In genomic region chr10:87864497-87865059, GRCh38 we compare ENCODE assay signal across 8 cellular contexts. TPM values are rescaled to one million over a fixed set of nuclear protein-coding genes. Genes with fewer than 3 reads are reported as not detected.
DNase-seq lines count a peak whose midpoint lies in the region; ATAC-seq, FAIRE-seq and TF ChIP-seq lines count a peak whose summit lies in the region.

No MANE protein-coding gene starts in this region.

- WGBS in HepG2 (ENCODE audit: low lambda C conversion rate): under 1% methylated on average over 16 of the region's 16 CpGs
- 0 to 1% methylated on average over 16 of the region's 16 CpGs for WGBS in thyroid gland, 2 donors

- no peaks in the 10 kb centered on the region for H3K27me3 Mint-ChIP-seq in CD4-positive, alpha-beta T cell

- no peak overlapping the region for H2AFZ ChIP-seq in HepG2 (ENCODE audit: low read length)

- peak overlapping the region; percentile 8 for H3K27ac ChIP-seq in CD4-positive, alpha-beta T cell (ENCODE audit: low read depth, low read length)
- peak overlapping the region; percentile 98 for H3K27ac ChIP-seq in KOPT-K1 (ENCODE audit: low read depth, low read length, poor library complexity, severe bottlenecking)
- peak overlapping the region; percentile 92 to 100 for H3K27ac ChIP-seq in ascending aorta
- peak overlapping the region; percentile 88 for H3K27ac ChIP-seq in HepG2 (ENCODE audit: extremely low read length, insufficient read depth, low read length)
- peak overlapping the region; percentile 93 to 99 (median 99) for H3K27ac ChIP-seq in thyroid gland

- H3K9me3 ChIP-seq in CD4-positive, alpha-beta T cell (ENCODE audit: control insufficient read depth, low read length): no peaks in the 10 kb centered on the region
- H3K9me3 ChIP-seq in KOPT-K1 (ENCODE audit: insufficient read depth, low read length, poor library complexity, severe bottlenecking): no peaks in the 10 kb centered on the region
- H3K9me3 ChIP-seq in ascending aorta: no peaks in the 10 kb centered on the region
- no peaks in the 10 kb centered on the region for H3K9me3 ChIP-seq in HepG2 (ENCODE audit: low read length)
- H3K9me3 ChIP-seq in thyroid gland: no peaks in the 10 kb centered on the region

- H3K4me3 ChIP-seq in ascending aorta (peak overlapping the region; percentile 100), HepG2 (replicated peaks in 1 of 3; ENCODE audit: insufficient read depth in 1 of 3, low read depth in 2 of 3, low read length in 3 of 3) (peak overlapping the region; percentile 65 to 94 (median 80)), thyroid gland (replicated peaks in 1 of 3) (peak overlapping the region; percentile 62 to 86 (median 65))

- H3K36me3 ChIP-seq in KOPT-K1 (ENCODE audit: insufficient read depth, low read length) (peaks cover 39% of the 10 kb centered on the region), ascending aorta (no peaks in the 10 kb centered on the region), HepG2 (replicated peaks in 1 of 2; ENCODE audit: control insufficient read depth in 1 of 2, insufficient read depth in 2 of 2, low read length in 2 of 2) (no peaks in the 10 kb centered on the region), thyroid gland (no peaks in the 10 kb centered on the region)

- ATAC-seq in CD4-positive, alpha-beta T cell (ENCODE audit: poor library complexity): no peak
- ATAC-seq in HepG2 (no peak), HG02885 (IDR thresholded peaks at IDR 0.05; ENCODE audit: poor library complexity, unreplicated experiment) (no peak)

- H3K4me1 ChIP-seq in ascending aorta (peaks cover 0 to 11% of the 10 kb centered on the region in 2 donors), HepG2 (ENCODE audit: insufficient read depth, low read length) (peaks cover 31% of the 10 kb centered on the region), thyroid gland (peaks cover 11 to 14% of the 10 kb centered on the region in 2 donors)

- no peak for FAIRE-seq in HepG2 (lab: Jason Lieb, UNC)

- no peak for DNase-seq in CD4-positive, alpha-beta T cell
- no peak for DNase-seq in ascending aorta (ENCODE audit: low spot score in 2 of 2)
- no peak for DNase-seq in HepG2 (ENCODE audit: low spot score)
- DNase-seq in thyroid gland: no peak
- no peak for DNase-seq in epidermal melanocyte (ENCODE audit: insufficient read length, low spot score)
- DNase-seq in HK-2 (ENCODE audit: unreplicated experiment): no peak

- H3K4me2 ChIP-seq in HepG2 (ENCODE audit: low read depth, low read length): peak overlapping the region; percentile 76

- no peaks in the 10 kb centered on the region for H3K9me3 Mint-ChIP-seq in CD4-positive, alpha-beta T cell

- TF ChIP-seq POLR2A in HepG2 (IDR thresholded peaks at IDR 0.05; ENCODE audit: insufficient read depth in 1 of 2, low read depth in 2 of 2, low read length in 2 of 2): no peak
- no peak for TF ChIP-seq POLR2A in thyroid gland (IDR thresholded peaks at IDR 0.05)

- CTCF ChIA-PET in CD4-positive, alpha-beta T cell (lab: Charles Lee): interaction anchor here (3.6 kb wide), 1 partner anchor 46 kb away, joined by 13 read pairs; the partner anchor contains the start of gene ATAD1
- CTCF ChIA-PET in HepG2 (lab: Yijun Ruan, JAX; ENCODE audit: low intra/inter-chr PET ratio, low total read pairs): no interaction called here

- TF ChIP-seq EP300 in HepG2 (IDR thresholded peaks at IDR 0.05; ENCODE audit: low read depth in 2 of 2, low read length in 2 of 2): no peak
- no peak for TF ChIP-seq EP300 in HepG2 (CRISPR knock-in tag; IDR thresholded peaks at IDR 0.05; ENCODE audit: borderline replicate concordance)

- peaks cover 45% of the 10 kb centered on the region for H3K36me3 Mint-ChIP-seq in CD4-positive, alpha-beta T cell (ENCODE audit: low read depth)

- TF ChIP-seq CTCF in CD4-positive, alpha-beta T cell (IDR thresholded peaks at IDR 0.05): no peak
- TF ChIP-seq CTCF in ascending aorta (IDR thresholded peaks at IDR 0.05): no peak
- no peak for TF ChIP-seq CTCF in HepG2 (CRISPR knock-in tag; IDR thresholded peaks at IDR 0.05)
- no peak for TF ChIP-seq CTCF in thyroid gland (IDR thresholded peaks at IDR 0.05)

- H3K4me3 Mint-ChIP-seq in CD4-positive, alpha-beta T cell: peak overlapping the region; percentile 96

- H3K27ac Mint-ChIP-seq in CD4-positive, alpha-beta T cell: peak overlapping the region; percentile 88

- intact Hi-C loops in CD4-positive, alpha-beta T cell (cut with DNase I, micrococcal nuclease): loop anchor here (1.0 to 10.0 kb wide), 7 partner anchors 10 to 950 kb away; partner anchors contain the start of gene ATAD1 (in 1 of the 2)
- intact Hi-C loops in ascending aorta (cut with DNase I) (loop anchor here (5.0 kb wide), 5 partner anchors 33 to 378 kb away; no protein-coding TSS in a partner anchor), HepG2 (cut with micrococcal nuclease; ENCODE audit: unreplicated experiment) (no loop called here), thyroid gland (cut with DNase I) (loop anchor here (5.0 to 10.0 kb wide), 2 partner anchors 250 to 523 kb away; no protein-coding TSS in a partner anchor)

- peaks cover 65% of the 10 kb centered on the region for H3K4me1 Mint-ChIP-seq in CD4-positive, alpha-beta T cell (ENCODE audit: low read depth)

- in situ Hi-C loops in HepG2 (cut with HindIII; ENCODE audit: extremely low pct_ligation_motif_present, low pct_unique_long_range_greater_than_20kb): loop anchor here (5.0 kb wide), 2 partner anchors 248 to 523 kb away; no protein-coding TSS in a partner anchor

- peak overlapping the region; percentile 82 for H3K9ac ChIP-seq in HepG2 (ENCODE audit: insufficient read depth, low read depth, low read length)

- no TSS peak for BruUV-seq in HepG2 (replicated peaks; lab: Mats Ljungman, UMichigan)

- H3K27me3 ChIP-seq in CD4-positive, alpha-beta T cell (ENCODE audit: control insufficient read depth, insufficient read depth, low read length): no peaks in the 10 kb centered on the region
- H3K27me3 ChIP-seq in ascending aorta (no peaks in the 10 kb centered on the region), HepG2 (ENCODE audit: control insufficient read depth in 1 of 2, insufficient read depth in 2 of 2, low read length in 2 of 2) (no peaks in the 10 kb centered on the region; a peak in 1 of 5 replicates), thyroid gland (no peaks in the 10 kb centered on the region)

- TF ChIP-seq RAD21 in HepG2 (CRISPR knock-in tag; IDR thresholded peaks at IDR 0.05): no peak

- H3K79me2 ChIP-seq in HepG2 (ENCODE audit: insufficient read depth, low read length): peaks cover 55% of the 10 kb centered on the region

- POLR2A ChIA-PET in CD4-positive, alpha-beta T cell (lab: Charles Lee): interaction anchor here (0.6 to 6.7 kb wide), 12 partner anchors 10 to 1537 kb away, joined by 3 to 168 read pairs (median 20); partner anchors contain the start of genes ATAD1 and RNLS
- POLR2A ChIA-PET in HepG2 (lab: Yijun Ruan, JAX): interaction anchor here (3.6 kb wide), 1 partner anchor 19 kb away, joined by 13 read pairs; no protein-coding TSS in a partner anchor

- H4K20me1 ChIP-seq in HepG2 (ENCODE audit: insufficient read depth, low read length): peaks cover 48% of the 10 kb centered on the region

RNA-seq across cellular contexts. Expression of gene PTEN, which starts 1.2 kb away (rescaled TPM):
- 10 to 100 TPM; 79.8 to 86.0 TPM for total RNA-seq in CD4-positive, alpha-beta T cell
- 96.3 TPM for total RNA-seq in ascending aorta
- total RNA-seq in HepG2 (2016; rRNA removed; fragmentation: Illumina TruSeq; extraction: Trizol): 53.4 and 61.3 TPM in 2 replicates
- total RNA-seq in HepG2 (2016; cell fraction: cytosol; rRNA removed; fragmentation: Illumina TruSeq; extraction: Trizol; ENCODE audit: low read depth): 82.4 and 88.0 TPM in 2 replicates
- 47.2 and 66.2 TPM in 2 replicates for total RNA-seq in HepG2 (2016; cell fraction: insoluble cytoplasmic fraction; rRNA removed; fragmentation: Illumina TruSeq; extraction: Trizol)
- total RNA-seq in HepG2 (2016; cell fraction: membrane; rRNA removed; fragmentation: Illumina TruSeq; extraction: Trizol): 81.1 and 107 TPM in 2 replicates
- 127 and 136 TPM in 2 replicates for total RNA-seq in HepG2 (2016; cell fraction: nucleus; rRNA removed; fragmentation: Illumina TruSeq; extraction: Trizol)
- polyA plus RNA-seq in HepG2 (2011; rRNA removed): 21.4 and 30.3 TPM in 2 replicates
- polyA plus RNA-seq in HepG2 (2011; cell fraction: cytosol; rRNA removed): 7.0 and 9.2 TPM in 2 replicates
- 16.9 and 17.8 TPM in 2 replicates for polyA plus RNA-seq in HepG2 (2011; cell fraction: nucleus; rRNA removed)
- 34.8 and 38.6 TPM in 2 replicates for polyA plus RNA-seq in HepG2 (2012)
- polyA plus RNA-seq in HepG2 (2016; cell fraction: cytosol; fragmentation: Illumina TruSeq; extraction: Trizol; ENCODE audit: low read depth): 34.1 and 35.2 TPM in 2 replicates
- 41.9 and 43.9 TPM in 2 replicates for polyA plus RNA-seq in HepG2 (2016; cell fraction: insoluble cytoplasmic fraction; fragmentation: Illumina TruSeq; extraction: Trizol; ENCODE audit: low read depth)
- polyA plus RNA-seq in HepG2 (2016; cell fraction: membrane; fragmentation: Illumina TruSeq; extraction: Trizol; ENCODE audit: low read depth): 60.0 and 64.3 TPM in 2 replicates
- polyA plus RNA-seq in HepG2 (2016; cell fraction: nucleus; fragmentation: Illumina TruSeq; extraction: Trizol; ENCODE audit: insufficient read depth, low read depth): 62.6 and 63.9 TPM in 2 replicates
- polyA minus RNA-seq in HepG2 (2011; rRNA and poly(A)+ RNA removed; ENCODE audit: low replicate concordance): 18.6 and 85.7 TPM in 2 replicates
- polyA minus RNA-seq in HepG2 (2011; cell fraction: cytosol; rRNA and poly(A)+ RNA removed): 43.6 and 59.8 TPM in 2 replicates
- 255 and 302 TPM in 2 replicates for polyA minus RNA-seq in HepG2 (2011; cell fraction: nucleus; rRNA and poly(A)+ RNA removed)
- 100 to 1,000 TPM; 112 to 183 (median 150) TPM for total RNA-seq in thyroid gland

RNA-seq across cellular contexts. Expression of gene KLLN, which starts 1.2 kb away (rescaled TPM):
- under 1 TPM; 0.33 to 0.36 TPM for total RNA-seq in CD4-positive, alpha-beta T cell
- not detected for total RNA-seq in ascending aorta
- total RNA-seq in HepG2 (2016; rRNA removed; fragmentation: Illumina TruSeq; extraction: Trizol): 0.39 and 0.44 TPM in 2 replicates
- total RNA-seq in HepG2 (2016; cell fraction: cytosol; rRNA removed; fragmentation: Illumina TruSeq; extraction: Trizol; ENCODE audit: low read depth): 0.53 and 0.61 TPM in 2 replicates
- 0.45 and 0.46 TPM in 2 replicates for total RNA-seq in HepG2 (2016; cell fraction: insoluble cytoplasmic fraction; rRNA removed; fragmentation: Illumina TruSeq; extraction: Trizol)
- total RNA-seq in HepG2 (2016; cell fraction: membrane; rRNA removed; fragmentation: Illumina TruSeq; extraction: Trizol): 0.68 and 0.76 TPM in 2 replicates
- total RNA-seq in HepG2 (2016; cell fraction: nucleus; rRNA removed; fragmentation: Illumina TruSeq; extraction: Trizol): 0.56 and 0.63 TPM in 2 replicates
- polyA plus RNA-seq in HepG2 (2011; rRNA removed): 0.08 and 0.12 TPM in 2 replicates
- polyA plus RNA-seq in HepG2 (2011; cell fraction: cytosol; rRNA removed): 0.12 and 0.14 TPM in 2 replicates
- 0.19 and 0.23 TPM in 2 replicates for polyA plus RNA-seq in HepG2 (2011; cell fraction: nucleus; rRNA removed)
- 0.15 and 0.34 TPM in 2 replicates for polyA plus RNA-seq in HepG2 (2012)
- 0.06 and 0.10 TPM in 2 replicates for polyA plus RNA-seq in HepG2 (2016; cell fraction: cytosol; fragmentation: Illumina TruSeq; extraction: Trizol; ENCODE audit: low read depth)
- polyA plus RNA-seq in HepG2 (2016; cell fraction: insoluble cytoplasmic fraction; fragmentation: Illumina TruSeq; extraction: Trizol; ENCODE audit: low read depth): 0.38 and 0.51 TPM in 2 replicates
- polyA plus RNA-seq in HepG2 (2016; cell fraction: membrane; fragmentation: Illumina TruSeq; extraction: Trizol; ENCODE audit: low read depth): 0.28 and 0.29 TPM in 2 replicates
- polyA plus RNA-seq in HepG2 (2016; cell fraction: nucleus; fragmentation: Illumina TruSeq; extraction: Trizol; ENCODE audit: insufficient read depth, low read depth): 0.27 TPM in 2 replicates
- polyA minus RNA-seq in HepG2 (2011; rRNA and poly(A)+ RNA removed; ENCODE audit: low replicate concordance): 0.64 and 3.7 TPM in 2 replicates
- 0.20 and 0.35 TPM in 2 replicates for polyA minus RNA-seq in HepG2 (2011; cell fraction: cytosol; rRNA and poly(A)+ RNA removed)
- 0.75 and 1.0 TPM in 2 replicates for polyA minus RNA-seq in HepG2 (2011; cell fraction: nucleus; rRNA and poly(A)+ RNA removed)
- 1 to 10 TPM in 1 of 4 donors, under 1 TPM in 3; 0.27 to 1.2 (median 0.54) TPM for total RNA-seq in thyroid gland

RNA-seq across cellular contexts. Expression of gene ATAD1, which starts 46.6 kb away (rescaled TPM):
- 10 to 100 TPM; 33.7 to 38.7 TPM for total RNA-seq in CD4-positive, alpha-beta T cell
- total RNA-seq in ascending aorta (22.1 TPM), HepG2 (2016; rRNA removed; fragmentation: Illumina TruSeq; extraction: Trizol) (23.2 and 28.2 TPM in 2 replicates), thyroid gland (10 to 100 TPM; 40.3 to 72.1 (median 53.7) TPM)
- total RNA-seq in HepG2 (2016; cell fraction: cytosol; rRNA removed; fragmentation: Illumina TruSeq; extraction: Trizol; ENCODE audit: low read depth): 4.1 and 4.4 TPM in 2 replicates
- total RNA-seq in HepG2 (2016; cell fraction: insoluble cytoplasmic fraction; rRNA removed; fragmentation: Illumina TruSeq; extraction: Trizol): 20.5 and 28.2 TPM in 2 replicates
- total RNA-seq in HepG2 (2016; cell fraction: membrane; rRNA removed; fragmentation: Illumina TruSeq; extraction: Trizol): 9.8 and 11.6 TPM in 2 replicates
- total RNA-seq in HepG2 (2016; cell fraction: nucleus; rRNA removed; fragmentation: Illumina TruSeq; extraction: Trizol): 31.5 and 36.1 TPM in 2 replicates
- polyA plus RNA-seq in HepG2 (2011; rRNA removed): 13.2 and 14.9 TPM in 2 replicates
- 5.7 and 10.9 TPM in 2 replicates for polyA plus RNA-seq in HepG2 (2011; cell fraction: cytosol; rRNA removed)
- 9.2 and 13.6 TPM in 2 replicates for polyA plus RNA-seq in HepG2 (2011; cell fraction: nucleus; rRNA removed)
- polyA plus RNA-seq in HepG2 (2012): 28.9 and 35.5 TPM in 2 replicates
- 1.4 and 1.9 TPM in 2 replicates for polyA plus RNA-seq in HepG2 (2016; cell fraction: cytosol; fragmentation: Illumina TruSeq; extraction: Trizol; ENCODE audit: low read depth)
- polyA plus RNA-seq in HepG2 (2016; cell fraction: insoluble cytoplasmic fraction; fragmentation: Illumina TruSeq; extraction: Trizol; ENCODE audit: low read depth): 15.9 and 16.5 TPM in 2 replicates
- polyA plus RNA-seq in HepG2 (2016; cell fraction: membrane; fragmentation: Illumina TruSeq; extraction: Trizol; ENCODE audit: low read depth): 5.1 and 5.7 TPM in 2 replicates
- 35.9 and 37.6 TPM in 2 replicates for polyA plus RNA-seq in HepG2 (2016; cell fraction: nucleus; fragmentation: Illumina TruSeq; extraction: Trizol; ENCODE audit: insufficient read depth, low read depth)
- polyA minus RNA-seq in HepG2 (2011; rRNA and poly(A)+ RNA removed; ENCODE audit: low replicate concordance): 8.2 and 36.0 TPM in 2 replicates
- polyA minus RNA-seq in HepG2 (2011; cell fraction: cytosol; rRNA and poly(A)+ RNA removed): 15.2 and 18.0 TPM in 2 replicates
- polyA minus RNA-seq in HepG2 (2011; cell fraction: nucleus; rRNA and poly(A)+ RNA removed): 45.7 and 51.8 TPM in 2 replicates

Comparison
In these comparisons a context has a peak if more than half of its experiments do, and no peak if none do; other contexts are left out.
1. H3K27ac ChIP-seq: peak in every context shown above with its lines; median percentile 99 in thyroid gland; 98 in KOPT-K1; 96 in ascending aorta; 88 in HepG2; 8 in CD4-positive, alpha-beta T cell.